Comparison of ENCODE assay signal across 28 cellular contexts in the genomic region with DNA sequence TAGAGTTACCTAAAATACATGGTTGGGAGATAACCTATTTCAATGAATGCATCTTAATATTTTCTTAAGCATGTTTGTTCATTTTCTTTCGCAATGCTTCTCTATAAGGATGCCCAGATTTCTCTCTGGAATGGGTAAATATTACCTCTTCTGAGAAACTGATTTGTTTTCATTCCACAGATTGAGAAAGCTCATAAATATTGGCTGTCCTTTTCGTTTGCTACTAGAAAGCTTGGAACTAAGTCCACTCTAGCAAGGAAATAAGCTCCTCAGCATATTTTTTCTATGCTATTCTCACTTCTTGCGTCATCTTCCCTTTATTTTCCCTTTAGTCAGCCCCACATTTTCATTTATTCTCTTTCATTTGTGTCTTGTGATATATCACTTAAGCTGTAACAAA.
DNase-seq lines count a peak whose midpoint lies in the region; ATAC-seq, FAIRE-seq and TF ChIP-seq lines count a peak whose summit lies in the region.
"Had no signal": no experiment of that assay in that cellular context is flagged by ENCODE, and none has a peak within 500 bp of the region (broad histone marks: within the 10 kb centered on the region; RNA-seq: fewer than 3 reads in every experiment).

No MANE protein-coding gene starts in this region.

- no TSS peak for BruUV-seq in HepG2 (replicated peaks; lab: Mats Ljungman, UMichigan)

- H3K4me3 ChIP-seq in esophagus squamous epithelium (no peak overlapping the region), HepG2 (replicated peaks in 1 of 3; ENCODE audit: insufficient read depth in 1 of 3, low read depth in 2 of 3, low read length in 3 of 3) (no peak overlapping the region), transverse colon (no peak overlapping the region)
- H3K4me3 ChIP-seq: BLaER1 treated with 17β-estradiol and CSF1 and Interleukin-3, amounts not matched to agents 10 nM and 100 nM; HAP-1; hepatocyte; SJCRH30; skin epidermis had no signal

- TF ChIP-seq RAD21 in HepG2 (CRISPR knock-in tag; IDR thresholded peaks at IDR 0.05), result no peak

- H3K9me3 ChIP-seq in esophagus squamous epithelium (no peaks in the 10 kb centered on the region), HepG2 (ENCODE audit: low read length) (no peaks in the 10 kb centered on the region), transverse colon (no peaks in the 10 kb centered on the region)
- H3K9me3 ChIP-seq: BLaER1 treated with 17β-estradiol and CSF1 and Interleukin-3, amounts not matched to agents 10 nM and 100 nM; HAP-1; SJCRH30 had no signal

- no peak for DNase-seq in Right ventricle myocardium superior
- DNase-seq in left ventricle myocardium superior, result no peak
- no peak for DNase-seq in esophagus squamous epithelium (lab: John Stamatoyannopoulos, UW)
- DNase-seq in HepG2 (ENCODE audit: low spot score), result no peak
- DNase-seq in transverse colon, result no peak
- DNase-seq in type B pancreatic cell (ENCODE audit: extremely low spot score, unreplicated experiment), result no peak
- DNase-seq in NCI-H774 (lab: John Stamatoyannopoulos, UW), result no peak
- DNase-seq: activated CD4-positive, alpha-beta T cell treated with anti-CD3 and anti-CD28 coated beads for 48 hours; activated T-cell treated with anti-CD3 and anti-CD28 coated beads, Interleukin-2, amount 50 U/mL, for 4 hours; cortex of kidney; DND-41; endodermal cell; foreskin keratinocyte; immature natural killer cell; NCI-H1048; NCI-H1694 treated with DMSO at 0.1 percent for 48 hours; NCI-H2171; NCI-H524; SJCRH30; stimulated activated CD4-positive, alpha-beta T cell treated with anti-CD3 and anti-CD28 coated beads, Interleukin-1b, Interleukin-23, amount 100 ng/mL, for 48 hours; T-helper 1 cell had no signal

- FAIRE-seq in HepG2 (lab: Jason Lieb, UNC), result no peak
- FAIRE-seq: GM12892 had no signal

- H3K4me1 Mint-ChIP-seq in type B pancreatic cell (ENCODE audit: unreplicated experiment), result peaks cover 9% of the 10 kb centered on the region
- H3K4me1 Mint-ChIP-seq: neural crest cell had no signal

- CTCF ChIA-PET in HepG2 (lab: Yijun Ruan, JAX; ENCODE audit: low intra/inter-chr PET ratio, low total read pairs), result no interaction called here

- H3K4me2 ChIP-seq in HepG2 (ENCODE audit: low read depth, low read length), result no peak overlapping the region
- H3K4me2 ChIP-seq: hepatocyte had no signal

- no peaks in the 10 kb centered on the region for H4K20me1 ChIP-seq in HepG2 (ENCODE audit: insufficient read depth, low read length)
- H4K20me1 ChIP-seq: BLaER1 treated with 17β-estradiol and CSF1 and Interleukin-3, amounts not matched to agents 10 nM and 100 nM had no signal

- TF ChIP-seq POLR2A in esophagus squamous epithelium (IDR thresholded peaks at IDR 0.05) (no peak), HepG2 (IDR thresholded peaks at IDR 0.05; ENCODE audit: insufficient read depth in 1 of 2, low read depth in 2 of 2, low read length in 2 of 2) (no peak), transverse colon (IDR thresholded peaks at IDR 0.05) (no peak)

- H3K4me1 ChIP-seq in esophagus squamous epithelium (peaks cover 0 to 24% (median 3%) of the 10 kb centered on the region in 3 donors), HepG2 (ENCODE audit: insufficient read depth, low read length) (peaks cover 17% of the 10 kb centered on the region; the same call in 1 of the 2 replicates), transverse colon (peaks cover 0 to 10% (median 0%) of the 10 kb centered on the region in 4 donors)
- H3K4me1 ChIP-seq: foreskin keratinocyte, HAP-1, SJCRH30 had no signal

- H3K36me3 ChIP-seq in esophagus squamous epithelium (peaks cover 0 to 18% (median 0%) of the 10 kb centered on the region in 3 donors), HepG2 (replicated peaks in 1 of 2; ENCODE audit: control insufficient read depth in 1 of 2, insufficient read depth in 2 of 2, low read length in 2 of 2) (peaks cover 0 to 3% of the 10 kb centered on the region in 2 experiments; a peak in 1 of 5 replicates), transverse colon (no peaks in the 10 kb centered on the region)
- H3K36me3 ChIP-seq: BLaER1 treated with 17β-estradiol and CSF1 and Interleukin-3, amounts not matched to agents 10 nM and 100 nM; HAP-1 had no signal

- H3K9me3 Mint-ChIP-seq in type B pancreatic cell, result no peaks in the 10 kb centered on the region
- H3K9me3 Mint-ChIP-seq: activated T-cell treated with anti-CD3 and anti-CD28 coated beads, Interleukin-2, amount 50 U/mL, for 4 hours; endodermal cell; neural crest cell had no signal

- 0 out of 4 replicates have a peak, but pooled peaks of 1 of the 2 experiments have one; percentile 6 for TF ChIP-seq EP300 in HepG2 (IDR thresholded peaks at IDR 0.05; ENCODE audit: low read depth in 2 of 2, low read length in 2 of 2)
- no peak for TF ChIP-seq EP300 in HepG2 (CRISPR knock-in tag; IDR thresholded peaks at IDR 0.05; ENCODE audit: borderline replicate concordance)
- TF ChIP-seq EP300 in transverse colon (IDR thresholded peaks at IDR 0.05; ENCODE audit: low read depth), result no peak

- no peak overlapping the region for H3K9ac ChIP-seq in HepG2 (ENCODE audit: insufficient read depth, low read depth, low read length)

- no peaks in the 10 kb centered on the region for H3K27me3 ChIP-seq in esophagus squamous epithelium
- H3K27me3 ChIP-seq in HepG2 (ENCODE audit: control insufficient read depth in 1 of 2, insufficient read depth in 2 of 2, low read length in 2 of 2), result no peaks in the 10 kb centered on the region
- no peaks in the 10 kb centered on the region for H3K27me3 ChIP-seq in transverse colon
- H3K27me3 ChIP-seq: BLaER1 treated with 17β-estradiol and CSF1 and Interleukin-3, amounts not matched to agents 10 nM and 100 nM; foreskin keratinocyte; hepatocyte; SJCRH30 had no signal

- no peak overlapping the region for H3K27ac Mint-ChIP-seq in type B pancreatic cell
- H3K27ac Mint-ChIP-seq: endodermal cell, immature natural killer cell had no signal

- 71 to 79% methylated on average over 3 of the region's 3 CpGs for WGBS in esophagus squamous epithelium, 2 donors
- 70% methylated on average over 3 of the region's 3 CpGs for WGBS in HepG2 (ENCODE audit: low lambda C conversion rate)
- 51 to 64% methylated on average over 3 of the region's 3 CpGs for WGBS in transverse colon (ENCODE audit: low coverage in 1 of 2), 2 donors

- ATAC-seq in Right ventricle myocardium superior (ENCODE audit: poor library complexity), result peak; percentile 43
- ATAC-seq in left ventricle myocardium superior, result no peak
- ATAC-seq in HepG2, result no peak
- ATAC-seq in GM19023 (IDR thresholded peaks at IDR 0.05; ENCODE audit: unreplicated experiment), result no peak
- ATAC-seq: activated T-cell treated with anti-CD3 and anti-CD28 coated beads, Interleukin-2, amount 50 U/mL, for 4 hours; foreskin keratinocyte had no signal

- no peaks in the 10 kb centered on the region for H3K79me2 ChIP-seq in HepG2 (ENCODE audit: insufficient read depth, low read length)
- H3K79me2 ChIP-seq: hepatocyte had no signal

- TF ChIP-seq CTCF in esophagus squamous epithelium (IDR thresholded peaks at IDR 0.05) (no peak), HepG2 (CRISPR knock-in tag; IDR thresholded peaks at IDR 0.05) (no peak), transverse colon (IDR thresholded peaks at IDR 0.05) (no peak), type B pancreatic cell (conservative IDR thresholded peaks at IDR 0.05) (no peak)

- H3K27me3 Mint-ChIP-seq in type B pancreatic cell, result no peaks in the 10 kb centered on the region

- in situ Hi-C loops in HepG2 (cut with HindIII; ENCODE audit: extremely low pct_ligation_motif_present, low pct_unique_long_range_greater_than_20kb) (no loop called here), transverse colon (cut with MboI; ENCODE audit: low pct_ligation_motif_present in 1 of 4, low pct_unique_long_range_greater_than_20kb in 1 of 4, low sequenced_read_pairs in 3 of 4) (no loop called here)

- H3K4me3 Mint-ChIP-seq in type B pancreatic cell, result no peak overlapping the region
- H3K4me3 Mint-ChIP-seq: activated T-cell treated with anti-CD3 and anti-CD28 coated beads, Interleukin-2, amount 50 U/mL, for 4 hours; endodermal cell; immature natural killer cell; neural crest cell had no signal

- H3K27ac ChIP-seq in esophagus squamous epithelium (peak overlapping the region in 3 of 4 donors; percentile 19 to 72 (median 70)), HepG2 (ENCODE audit: extremely low read length, insufficient read depth, low read length) (no peak overlapping the region), transverse colon (peak overlapping the region in 3 of 4 donors; percentile 27 to 34 (median 28))
- H3K27ac ChIP-seq: foreskin keratinocyte, hepatocyte, SJCRH30 had no signal

- intact Hi-C loops in Right ventricle myocardium superior (cut with DNase I) (no loop called here), left ventricle myocardium superior (cut with micrococcal nuclease) (no loop called here), esophagus squamous epithelium (cut with DNase I) (no loop called here), HepG2 (cut with micrococcal nuclease; ENCODE audit: unreplicated experiment) (no loop called here), transverse colon (cut with DNase I; ENCODE audit: low total_unique reads) (no loop called here)

- no peak overlapping the region for H2AFZ ChIP-seq in HepG2 (ENCODE audit: low read length)
- H2AFZ ChIP-seq: hepatocyte had no signal

- peaks cover 37% of the 10 kb centered on the region for H3K36me3 Mint-ChIP-seq in type B pancreatic cell
- H3K36me3 Mint-ChIP-seq: immature natural killer cell had no signal

- POLR2A ChIA-PET in HepG2 (lab: Yijun Ruan, JAX), result no interaction called here

TF ChIP-seq in HepG2, 621 proteins besides CTCF, POLR2A, EP300 and RAD21 (continues in another document):
- TF ChIP-seq PTBP1 (IDR thresholded peaks at IDR 0.05; ENCODE audit: low read depth, low read length, poor library complexity, severe bottlenecking) (no peak), NFE2L2 (IDR thresholded peaks at IDR 0.05; ENCODE audit: low read length) (no peak), HMG20A (CRISPR knock-in tag; IDR thresholded peaks at IDR 0.05; ENCODE audit: borderline replicate concordance) (0 out of 2 replicates have a peak, but pooled peaks have one; percentile 27), HHEX (CRISPR knock-in tag; IDR thresholded peaks at IDR 0.05) (no peak), MED13 (CRISPR knock-in tag; IDR thresholded peaks at IDR 0.05) (no peak)
- TF ChIP-seq, protein P1, sequence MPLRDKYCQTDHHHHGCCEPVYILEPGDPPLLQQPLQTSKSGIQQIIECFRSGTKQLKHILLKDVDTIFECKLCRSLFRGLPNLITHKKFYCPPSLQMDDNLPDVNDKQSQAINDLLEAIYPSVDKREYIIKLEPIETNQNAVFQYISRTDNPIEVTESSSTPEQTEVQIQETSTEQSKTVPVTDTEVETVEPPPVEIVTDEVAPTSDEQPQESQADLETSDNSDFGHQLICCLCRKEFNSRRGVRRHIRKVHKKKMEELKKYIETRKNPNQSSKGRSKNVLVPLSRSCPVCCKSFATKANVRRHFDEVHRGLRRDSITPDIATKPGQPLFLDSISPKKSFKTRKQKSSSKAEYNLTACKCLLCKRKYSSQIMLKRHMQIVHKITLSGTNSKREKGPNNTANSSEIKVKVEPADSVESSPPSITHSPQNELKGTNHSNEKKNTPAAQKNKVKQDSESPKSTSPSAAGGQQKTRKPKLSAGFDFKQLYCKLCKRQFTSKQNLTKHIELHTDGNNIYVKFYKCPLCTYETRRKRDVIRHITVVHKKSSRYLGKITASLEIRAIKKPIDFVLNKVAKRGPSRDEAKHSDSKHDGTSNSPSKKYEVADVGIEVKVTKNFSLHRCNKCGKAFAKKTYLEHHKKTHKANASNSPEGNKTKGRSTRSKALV (CRISPR knock-in tag; IDR thresholded peaks at IDR 0.05), result no peak
